8 cellular contexts compared by ENCODE assay signal in genomic region chr19:2579678-2580280, GRCh38.
DNase-seq lines count a peak whose midpoint lies in the region; ATAC-seq, FAIRE-seq and TF ChIP-seq lines count a peak whose summit lies in the region.

No MANE protein-coding gene starts in this region.

- H3K27ac ChIP-seq in uterus, result peak overlapping the region; percentile 61 to 78

- no peak overlapping the region for H3K4me3 Mint-ChIP-seq in endothelial cell (ENCODE audit: unreplicated experiment)
- H3K4me3 Mint-ChIP-seq in neural crest cell, result no peak overlapping the region

- H3K36me3 Mint-ChIP-seq in endothelial cell (ENCODE audit: low read depth, unreplicated experiment) (peaks cover 4% of the 10 kb centered on the region), neural crest cell (ENCODE audit: low read depth) (peaks cover 6% of the 10 kb centered on the region)

- peak in 1 of 2 donors; percentile 5 for TF ChIP-seq POLR2A in uterus (IDR thresholded peaks at IDR 0.05)

- H3K27me3 Mint-ChIP-seq in endothelial cell (ENCODE audit: unreplicated experiment), result peaks cover 1% of the 10 kb centered on the region
- H3K27me3 Mint-ChIP-seq in neural crest cell (ENCODE audit: low read depth), result peaks cover 11% of the 10 kb centered on the region

- H3K27me3 ChIP-seq in uterus, result no peaks in the 10 kb centered on the region

- peak overlapping the region; percentile 42 to 56 for H3K4me3 ChIP-seq in uterus

- intact Hi-C loops in cardiac septum (cut with DNase I) (loop anchor here (1.0 to 2.0 kb wide), 4 partner anchors 23 to 104 kb away; no protein-coding TSS in a partner anchor), Right ventricle myocardium inferior (cut with DNase I) (loop anchor here (1.0 to 5.0 kb wide), 3 partner anchors 33 to 105 kb away; no protein-coding TSS in a partner anchor), uterus (cut with DNase I; ENCODE audit: low total_unique reads) (loop anchor here (10.0 kb wide), 1 partner anchor 105 kb away; the partner anchor contains the start of gene GADD45B)

- H3K27ac Mint-ChIP-seq in endothelial cell (ENCODE audit: unreplicated experiment) (no peak overlapping the region), neural crest cell (ENCODE audit: unreplicated experiment) (no peak overlapping the region)

- FAIRE-seq in urothelium cell line (lab: Jason Lieb, UNC), result no peak

- ATAC-seq in Right ventricle myocardium inferior, result no peak
- ATAC-seq in GM21360 (IDR thresholded peaks at IDR 0.05; ENCODE audit: unreplicated experiment), result no peak
- no peak for ATAC-seq in HG02763 (IDR thresholded peaks at IDR 0.05; ENCODE audit: unreplicated experiment)

- H3K4me1 Mint-ChIP-seq in endothelial cell (ENCODE audit: unreplicated experiment), result peaks cover 2% of the 10 kb centered on the region
- peaks cover 4% of the 10 kb centered on the region for H3K4me1 Mint-ChIP-seq in neural crest cell

- peaks cover 0 to 8% of the 10 kb centered on the region in 2 donors for H3K9me3 ChIP-seq in uterus

- peak; percentile 9 for TF ChIP-seq CTCF in endothelial cell (IDR thresholded peaks at IDR 0.05; ENCODE audit: unreplicated experiment)
- TF ChIP-seq CTCF in neural crest cell (conservative IDR thresholded peaks at IDR 0.05), result peak; percentile 32
- no peak for TF ChIP-seq CTCF in uterus (IDR thresholded peaks at IDR 0.05)

- DNase-seq in cardiac septum (ENCODE audit: low spot score) (peak; percentile 50), Right ventricle myocardium inferior (ENCODE audit: missing footprints) (no peak), endothelial cell (ENCODE audit: low spot score) (no peak), neural crest cell (ENCODE audit: low read depth, low spot score) (no peak), uterus (no peak), urothelium cell line (ENCODE audit: low spot score) (no peak)

- peaks cover 0 to 18% of the 10 kb centered on the region in 2 donors for H3K4me1 ChIP-seq in uterus

- no peaks in the 10 kb centered on the region for H3K36me3 ChIP-seq in uterus

- H3K9me3 Mint-ChIP-seq in endothelial cell (ENCODE audit: unreplicated experiment), result peaks cover 4% of the 10 kb centered on the region
- H3K9me3 Mint-ChIP-seq in neural crest cell, result peaks cover 3% of the 10 kb centered on the region

Comparison
In these comparisons a context has a peak if more than half of its experiments do, and no peak if none do; other contexts are left out.
1. CTCF ChIP-seq: peak in endothelial cell (single experiment) and neural crest cell (single experiment); none in uterus (0 of 4).